8 cellular contexts compared by ENCODE assay signal in the genomic region with DNA sequence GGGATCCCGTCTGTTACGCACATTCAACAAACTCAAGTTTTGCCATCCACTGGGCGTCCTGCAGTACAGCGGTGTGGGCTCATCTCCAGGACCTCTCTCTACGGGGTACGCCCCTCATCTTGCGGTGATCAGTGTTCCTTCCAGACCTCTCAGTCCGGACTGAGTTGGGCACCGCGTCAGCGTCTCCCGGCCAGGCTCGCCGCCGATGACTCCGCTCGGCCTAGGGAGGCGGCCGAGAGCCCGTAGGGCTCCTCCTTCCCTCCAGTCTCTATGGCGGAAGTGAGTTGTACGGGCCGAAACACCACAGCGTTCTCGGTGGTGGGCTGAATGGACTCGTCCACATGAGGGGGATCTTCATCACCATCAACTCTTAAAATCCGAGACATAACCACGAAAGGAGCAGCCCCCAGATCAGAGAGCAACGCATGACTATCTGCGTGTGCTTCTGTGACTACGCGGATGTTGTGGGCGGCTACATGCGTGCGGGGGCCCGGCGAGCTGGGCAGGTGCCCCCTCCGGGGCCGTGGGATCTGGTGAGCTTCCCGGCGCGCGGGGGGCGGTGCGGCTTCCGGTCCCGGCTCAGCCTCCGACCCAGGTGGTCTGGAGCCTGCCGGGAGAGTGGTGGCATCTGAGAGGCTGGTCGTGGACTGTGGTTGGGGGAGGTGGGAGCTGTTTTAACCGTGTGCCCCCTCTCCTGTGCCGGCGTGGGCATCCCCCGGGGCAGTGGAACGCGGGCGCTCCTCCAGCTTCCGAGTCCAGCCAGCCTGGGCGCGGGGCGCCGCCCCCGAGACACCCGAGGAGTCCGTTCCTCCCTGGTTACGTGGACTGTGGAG. TPM values are rescaled to one million over a fixed set of nuclear protein-coding genes. Genes with fewer than 3 reads are reported as not detected.
DNase-seq lines count a peak whose midpoint lies in the region; ATAC-seq and TF ChIP-seq lines count a peak whose summit lies in the region.

A gene with protein sequence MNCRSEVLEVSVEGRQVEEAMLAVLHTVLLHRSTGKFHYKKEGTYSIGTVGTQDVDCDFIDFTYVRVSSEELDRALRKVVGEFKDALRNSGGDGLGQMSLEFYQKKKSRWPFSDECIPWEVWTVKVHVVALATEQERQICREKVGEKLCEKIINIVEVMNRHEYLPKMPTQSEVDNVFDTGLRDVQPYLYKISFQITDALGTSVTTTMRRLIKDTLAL (plus strand): TSS at position 569 of the 833 bp plus-strand sequence. CDS start 3,673 bp downstream, outside the sequence.

- POLR2A ChIA-PET in naive thymus-derived CD8-positive, alpha-beta T cell (lab: Charles Lee) = interaction anchor here (0.8 to 2.7 kb wide), 18 partner anchors 9 to 289 kb away, joined by 3 to 28 read pairs (median 5); partner anchors contain the start of genes NR4A1 and TAMALIN

- TF ChIP-seq CTCF in LNCAP (IDR thresholded peaks at IDR 0.05) (peak; percentile 87), fibroblast of mammary gland (conservative IDR thresholded peaks at IDR 0.05; ENCODE audit: control insufficient read depth, insufficient read depth, low read depth, low read length) (peak; percentile 60)

- no peaks in the 10 kb centered on the region for H3K9me3 Mint-ChIP-seq in activated T-helper 17 cell treated with anti-CD3 and anti-CD28 coated beads, Interleukin-2, amount 50 U/mL, for 72 hours
- no peaks in the 10 kb centered on the region for H3K9me3 Mint-ChIP-seq in naive thymus-derived CD8-positive, alpha-beta T cell

- peaks cover 44% of the 10 kb centered on the region for H3K4me1 Mint-ChIP-seq in activated T-helper 17 cell treated with anti-CD3 and anti-CD28 coated beads, Interleukin-2, amount 50 U/mL, for 72 hours
- peaks cover 37 to 55% (median 49%) of the 10 kb centered on the region in 4 donors for H3K4me1 Mint-ChIP-seq in naive thymus-derived CD8-positive, alpha-beta T cell

- peak; percentile 92 for ATAC-seq in activated T-helper 17 cell treated with anti-CD3 and anti-CD28 coated beads, Interleukin-2, amount 50 U/mL, for 72 hours (replicated peaks)
- ATAC-seq in naive thymus-derived CD8-positive, alpha-beta T cell = peak; percentile 94 to 95
- ATAC-seq in stimulated activated naive CD8-positive, alpha-beta T cell treated with anti-CD3 and anti-CD28 coated beads, Interleukin-15, Interleukin-2, amounts not matched to agents 100 U/mL and 50 U/mL, for 24 hours = peak; percentile 96

- peaks cover 48% of the 10 kb centered on the region for H3K36me3 Mint-ChIP-seq in activated T-helper 17 cell treated with anti-CD3 and anti-CD28 coated beads, Interleukin-2, amount 50 U/mL, for 72 hours (ENCODE audit: low read depth)
- peaks cover 0 to 26% (median 8%) of the 10 kb centered on the region in 3 donors for H3K36me3 Mint-ChIP-seq in naive thymus-derived CD8-positive, alpha-beta T cell

- peak within 1 kb of the TSS; percentile 99 for H3K27ac Mint-ChIP-seq in activated T-helper 17 cell treated with anti-CD3 and anti-CD28 coated beads, Interleukin-2, amount 50 U/mL, for 72 hours
- peak within 1 kb of the TSS; percentile 92 to 100 (median 99) for H3K27ac Mint-ChIP-seq in naive thymus-derived CD8-positive, alpha-beta T cell

- H3K4me3 ChIP-seq in fibroblast of mammary gland (ENCODE audit: control insufficient read depth, low read depth, low read length) = peak within 1 kb of the TSS; percentile 97

- peak within 1 kb of the TSS; percentile 99 for H3K4me3 Mint-ChIP-seq in activated T-helper 17 cell treated with anti-CD3 and anti-CD28 coated beads, Interleukin-2, amount 50 U/mL, for 72 hours
- H3K4me3 Mint-ChIP-seq in naive thymus-derived CD8-positive, alpha-beta T cell = peak within 1 kb of the TSS; percentile 91 to 99 (median 96)

- DNase-seq in ELR (ENCODE audit: low read depth) = peak; percentile 98
- peak; percentile 77 for DNase-seq in GOT3 (lab: John Stamatoyannopoulos, UW)
- peak; percentile 96 for DNase-seq in RPMI8226
- DNase-seq in fibroblast of mammary gland (ENCODE audit: low read depth) = peak; percentile 95
- peak; percentile 70 to 94 (median 85) for DNase-seq in naive thymus-derived CD8-positive, alpha-beta T cell
- DNase-seq in stimulated activated naive CD8-positive, alpha-beta T cell treated with anti-CD3 and anti-CD28 coated beads, Interleukin-15, Interleukin-2, amounts not matched to agents 100 U/mL and 50 U/mL, for 24 hours = peak; percentile 86

- no peaks in the 10 kb centered on the region for H3K27me3 Mint-ChIP-seq in activated T-helper 17 cell treated with anti-CD3 and anti-CD28 coated beads, Interleukin-2, amount 50 U/mL, for 72 hours
- no peaks in the 10 kb centered on the region for H3K27me3 Mint-ChIP-seq in naive thymus-derived CD8-positive, alpha-beta T cell

RNA-seq across cellular contexts. Expression of the gene that starts here (rescaled TPM):
- total RNA-seq in activated T-helper 17 cell treated with anti-CD3 and anti-CD28 coated beads, Interleukin-2, amount 50 U/mL, for 72 hours = 10 to 100 TPM; 27.6 to 31.1 TPM
- 10 to 100 TPM; 18.0 to 19.4 TPM for total RNA-seq in naive thymus-derived CD8-positive, alpha-beta T cell
- polyA plus RNA-seq in naive thymus-derived CD8-positive, alpha-beta T cell = 10 to 100 TPM; 17.6 to 28.8 (median 22.2) TPM

Comparison
In these comparisons a context has a peak if more than half of its experiments do, and no peak if none do; other contexts are left out.
1. Peak in every context shown above with its lines: DNase-seq, ATAC-seq and H3K4me3 ChIP-seq.